In genomic region chr13:46149272-46150133, GRCh38 we compare ENCODE assay signal across 1 cellular context.
TF ChIP-seq lines count a peak whose summit lies in the region.

No MANE protein-coding gene starts in this region.

TF ChIP-seq in GM12878, 131 proteins besides CTCF, POLR2A, EP300 and RAD21:
- no peak for TF ChIP-seq CUX1 (IDR thresholded peaks at IDR 0.05; ENCODE audit: insufficient replicate concordance, low read depth, low read length)
- TF ChIP-seq RB1 (IDR thresholded peaks at IDR 0.05; ENCODE audit: borderline replicate concordance), result no peak
- TF ChIP-seq PAX5 (IDR thresholded peaks at IDR 0.05; ENCODE audit: borderline replicate concordance, low read depth, low read length), result no peak
- TF ChIP-seq POLR2AphosphoS5 (IDR thresholded peaks at IDR 0.05; ENCODE audit: low read length), result peak; percentile 67
- TF ChIP-seq NR2C1 (IDR thresholded peaks at IDR 0.05), result no peak
- no peak for TF ChIP-seq ZBTB33 (IDR thresholded peaks at IDR 0.05)
- no peak for TF ChIP-seq RCOR1 (conservative IDR thresholded peaks at IDR 0.05; ENCODE audit: low read depth, low read length)
- no peak for TF ChIP-seq MTA2 (IDR thresholded peaks at IDR 0.05; ENCODE audit: low read depth)
- no peak for TF ChIP-seq POU2F2 (IDR thresholded peaks at IDR 0.05; ENCODE audit: borderline replicate concordance, low read depth, low read length)
- TF ChIP-seq YBX1 (IDR thresholded peaks at IDR 0.05), result no peak
- TF ChIP-seq BCL3 (IDR thresholded peaks at IDR 0.05; ENCODE audit: borderline replicate concordance, insufficient read depth, low read depth, low read length, poor library complexity, severe bottlenecking), result peak; percentile 69
